ENCODE assay signal across 1 cellular context in the genomic region with DNA sequence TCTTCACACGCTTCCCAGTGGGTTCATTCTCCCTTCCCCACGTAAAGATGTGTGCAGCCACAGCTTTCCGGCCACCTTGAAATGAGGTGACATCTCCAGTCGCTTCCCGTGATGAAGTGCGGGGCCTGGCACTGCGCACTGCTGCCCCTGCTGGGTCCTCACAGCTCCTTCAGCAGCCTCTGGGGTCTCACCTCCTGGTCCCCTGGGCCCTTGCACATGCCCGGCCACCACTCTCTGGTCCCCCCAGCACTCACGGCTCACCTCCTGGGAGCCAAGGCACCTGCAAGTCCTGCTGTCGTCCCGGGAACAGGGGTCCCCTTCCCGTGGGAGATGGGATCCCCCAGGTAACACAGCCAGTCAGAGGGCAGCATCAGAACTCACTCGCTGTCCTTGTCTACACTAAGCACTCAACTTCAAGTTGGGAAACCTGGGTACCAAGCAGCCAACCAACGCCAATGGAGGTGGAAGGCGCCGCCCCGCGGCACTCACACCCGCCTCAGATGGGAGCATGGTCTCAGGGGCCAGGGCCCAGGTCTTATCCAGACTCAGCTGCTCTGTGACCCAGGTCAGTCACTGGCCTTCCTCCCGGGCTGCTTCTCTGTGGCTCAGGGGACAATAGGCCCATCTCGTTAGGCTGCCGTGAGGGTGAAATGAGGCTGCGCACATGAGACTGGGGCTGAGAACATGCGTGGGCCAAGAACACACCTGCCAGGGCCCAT.
TF ChIP-seq lines count a peak whose summit lies in the region.

No MANE protein-coding gene starts in this region.

TF ChIP-seq in HepG2, 621 proteins besides CTCF, POLR2A, EP300 and RAD21 (continued from another document):
- TF ChIP-seq, protein P1, sequence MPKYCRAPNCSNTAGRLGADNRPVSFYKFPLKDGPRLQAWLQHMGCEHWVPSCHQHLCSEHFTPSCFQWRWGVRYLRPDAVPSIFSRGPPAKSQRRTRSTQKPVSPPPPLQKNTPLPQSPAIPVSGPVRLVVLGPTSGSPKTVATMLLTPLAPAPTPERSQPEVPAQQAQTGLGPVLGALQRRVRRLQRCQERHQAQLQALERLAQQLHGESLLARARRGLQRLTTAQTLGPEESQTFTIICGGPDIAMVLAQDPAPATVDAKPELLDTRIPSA (CRISPR knock-in tag; IDR thresholded peaks at IDR 0.05; ENCODE audit: borderline replicate concordance), result no peak
